In genomic region chr3:122357828-122358617, GRCh38 we compare ENCODE assay signal across 1 cellular context.
A peak's percentile ranks its signal among the peaks of the same experiment; 100 is the strongest.
TF ChIP-seq lines count a peak whose summit lies in the region.

No MANE protein-coding gene starts in this region.

TF ChIP-seq in SK-N-SH treated with all-trans-retinoic acid at 6 μM for 48 hours, 23 proteins besides CTCF, POLR2A, EP300 and RAD21 (continued from another document):
- TF ChIP-seq PPARA (CRISPR knock-in tag; IDR thresholded peaks at IDR 0.05; ENCODE audit: borderline replicate concordance) (no peak), TCF4 (CRISPR knock-in tag; IDR thresholded peaks at IDR 0.05; ENCODE audit: borderline replicate concordance) (peak; percentile 73), BACH2 (CRISPR knock-in tag; IDR thresholded peaks at IDR 0.05; ENCODE audit: borderline replicate concordance) (0 out of 2 replicates have a peak, but pooled peaks have one; percentile 48), SNAI2 (CRISPR knock-in tag; IDR thresholded peaks at IDR 0.05) (0 out of 2 replicates have a peak, but pooled peaks have one; percentile 69)
TF ChIP-seq in SK-N-SH treated with all-trans-retinoic acid at 6 μM for 48 hours: peak in this region for 11.
